In genomic region chr16:89422905-89423630, GRCh38 we compare ENCODE assay signal across 1 cellular context.
A peak's percentile ranks its signal among the peaks of the same experiment; 100 is the strongest.
TF ChIP-seq lines count a peak whose summit lies in the region.

No MANE protein-coding gene starts in this region.

TF ChIP-seq in HepG2, 621 proteins besides CTCF, POLR2A, EP300 and RAD21 (continued from another document and continues in another):
- no peak for TF ChIP-seq SNAPC4 (CRISPR knock-in tag; IDR thresholded peaks at IDR 0.05)
- TF ChIP-seq GTF2F1 (IDR thresholded peaks at IDR 0.05; ENCODE audit: low read length), result no peak
- TF ChIP-seq ZNF639 (CRISPR knock-in tag; conservative IDR thresholded peaks at IDR 0.05), result no peak
- TF ChIP-seq MAZ (IDR thresholded peaks at IDR 0.05; ENCODE audit: borderline replicate concordance, low read depth, low read length), result peak; percentile 52; the same call in 1 of the 2 replicates
- no peak for TF ChIP-seq MAZ (CRISPR knock-in tag; IDR thresholded peaks at IDR 0.05; ENCODE audit: low read depth)
- no peak for TF ChIP-seq LCORL (IDR thresholded peaks at IDR 0.05)
- TF ChIP-seq LCORL (CRISPR knock-in tag; IDR thresholded peaks at IDR 0.05), result peak; percentile 69
- no peak; the same call in 1 of the 2 replicates for TF ChIP-seq ZNF280B (CRISPR knock-in tag; IDR thresholded peaks at IDR 0.05; ENCODE audit: borderline replicate concordance)
- TF ChIP-seq NAIF1 (CRISPR knock-in tag; IDR thresholded peaks at IDR 0.05; ENCODE audit: borderline replicate concordance), result no peak
- TF ChIP-seq HNF1B (CRISPR knock-in tag; IDR thresholded peaks at IDR 0.05), result peak; percentile 70; the same call in 1 of the 2 replicates
- no peak for TF ChIP-seq RNF219 (CRISPR knock-in tag; IDR thresholded peaks at IDR 0.05)
- TF ChIP-seq ZNF646 (CRISPR knock-in tag; IDR thresholded peaks at IDR 0.05), result no peak
- 0 out of 2 replicates have a peak, but pooled peaks have one; percentile 37 for TF ChIP-seq GABPB1 (CRISPR knock-in tag; IDR thresholded peaks at IDR 0.05)
- TF ChIP-seq NR2F6 (IDR thresholded peaks at IDR 0.05), result no peak
- TF ChIP-seq NR2F6 (CRISPR knock-in tag; IDR thresholded peaks at IDR 0.05), result peak; percentile 50
- TF ChIP-seq ARID4A (CRISPR knock-in tag; IDR thresholded peaks at IDR 0.05; ENCODE audit: borderline replicate concordance), result peak; percentile 82; the same call in 1 of the 2 replicates
- TF ChIP-seq TIGD3 (CRISPR knock-in tag; IDR thresholded peaks at IDR 0.05; ENCODE audit: borderline replicate concordance), result no peak
- 0 out of 2 replicates have a peak, but pooled peaks have one; percentile 66 for TF ChIP-seq ZNF556 (CRISPR knock-in tag; IDR thresholded peaks at IDR 0.05; ENCODE audit: borderline replicate concordance)
- TF ChIP-seq ZNF781 (CRISPR knock-in tag; IDR thresholded peaks at IDR 0.05; ENCODE audit: borderline replicate concordance, not compliant biosample characterization), result no peak
- TF ChIP-seq SOX13 (IDR thresholded peaks at IDR 0.05), result 0 out of 2 replicates have a peak, but pooled peaks have one; percentile 9
- TF ChIP-seq SOX13 (CRISPR knock-in tag; conservative IDR thresholded peaks at IDR 0.05 in 1 of 2, IDR thresholded peaks at IDR 0.05 in 1 of 2), result peak in 1 of 2 experiments; percentile 54; a peak in 2 of 4 replicates
- TF ChIP-seq MYPOP (CRISPR knock-in tag; IDR thresholded peaks at IDR 0.05), result no peak
